In genomic region chr20:44467289-44467883, GRCh38 we compare ENCODE assay signal across 14 cellular contexts. TPM values are rescaled to one million over a fixed set of nuclear protein-coding genes. Genes with fewer than 3 reads are reported as not detected.
DNase-seq lines count a peak whose midpoint lies in the region; ATAC-seq, FAIRE-seq and TF ChIP-seq lines count a peak whose summit lies in the region.
"Had no signal": no experiment of that assay in that cellular context is flagged by ENCODE, and none has a peak within 500 bp of the region (broad histone marks: within the 10 kb centered on the region; RNA-seq: fewer than 3 reads in every experiment).

No MANE protein-coding gene starts in this region.

- no peaks in the 10 kb centered on the region for H3K36me3 ChIP-seq in brain microvascular endothelial cell (replicated peaks)
- no peaks in the 10 kb centered on the region for H3K36me3 ChIP-seq in left ventricle myocardium inferior
- H3K36me3 ChIP-seq in ovary = no peaks in the 10 kb centered on the region
- H3K36me3 ChIP-seq: transverse colon had no signal

- no peak for TF ChIP-seq RAD21 in A549 (conservative IDR thresholded peaks at IDR 0.05 in 1 of 2, IDR thresholded peaks at IDR 0.05 in 1 of 2)

- intact Hi-C loops in left ventricle myocardium inferior (cut with micrococcal nuclease) (no loop called here), ovary (cut with DNase I) (loop anchor here in 1 of 4 donors (10.0 kb wide), 1 partner anchor 253 kb away; the partner anchor contains the start of gene OSER1), head of caudate nucleus (cut with DNase I) (no loop called here)

- CTCF ChIA-PET in A549 (lab: Yijun Ruan, JAX) = interaction anchor here (0.6 to 23.5 kb wide), 10 partner anchors 71 to 351 kb away, joined by 3 to 440 read pairs (median 6); no protein-coding TSS in a partner anchor

- in situ Hi-C loops in brain microvascular endothelial cell (cut with HindIII; ENCODE audit: low pct_ligation_motif_present, low sequenced_read_pairs) = no loop called here

- TF ChIP-seq EP300 in A549 (IDR thresholded peaks at IDR 0.05) = no peak
- TF ChIP-seq EP300 in ovary (IDR thresholded peaks at IDR 0.05) = no peak

- no peaks in the 10 kb centered on the region for H3K9me3 ChIP-seq in A549
- no peaks in the 10 kb centered on the region for H3K9me3 ChIP-seq in left ventricle myocardium inferior (replicated peaks)
- H3K9me3 ChIP-seq in ovary = no peaks in the 10 kb centered on the region
- H3K9me3 ChIP-seq: transverse colon had no signal

- 76% methylated on average over 12 of the region's 12 CpGs for WGBS in A549 (ENCODE audit: missing lambda C conversion rate)
- 35 to 51% (median 41%) methylated on average over 12 of the region's 12 CpGs for WGBS in ovary, 3 donors

- H3K4me2 ChIP-seq in A549 = peak overlapping the region; percentile 6; the same call in 1 of the 3 replicates

- TF ChIP-seq POLR2A in A549 (IDR thresholded peaks at IDR 0.05; ENCODE audit: low read length) (no peak), ovary (IDR thresholded peaks at IDR 0.05) (no peak)

- ATAC-seq in A549 (no peak; a peak in 1 of 6 replicates), HG02885 (IDR thresholded peaks at IDR 0.05; ENCODE audit: poor library complexity, unreplicated experiment) (no peak), GM18502 (IDR thresholded peaks at IDR 0.05; ENCODE audit: poor library complexity, unreplicated experiment) (no peak)

- DNase-seq in A549 (ENCODE audit: low read depth in 1 of 2, low spot score in 1 of 2) = no peak
- peak; percentile 16 for DNase-seq in brain microvascular endothelial cell
- DNase-seq in left ventricle myocardium inferior = peak; percentile 40
- DNase-seq in ovary = peak in 3 of 5 donors; percentile 36 to 75 (median 58)
- no peak for DNase-seq in HT-29 (ENCODE audit: low spot score)
- no peak for DNase-seq in head of caudate nucleus
- DNase-seq: activated CD8-positive, alpha-beta memory T cell treated with anti-CD3 and anti-CD28 coated beads for 24 hours; activated gamma-delta T cell treated with Interleukin-2 at 50 U/mL for 16 hours; NCI-H1436; NCI-H748 treated with DMSO at 0.1 percent for 48 hours; stimulated activated CD4-positive, alpha-beta T cell treated with anti-CD3 and anti-CD28 coated beads, Interleukin-15, amount 100 ng/mL, for 24 hours; transverse colon had no signal

- no peak for FAIRE-seq in A549 (lab: Jason Lieb, UNC)

- POLR2A ChIA-PET in A549 (lab: Yijun Ruan, JAX) = no interaction called here

- H3K27ac ChIP-seq in A549 (peak overlapping the region in 1 of 2 experiments; percentile 65; a peak in 1 of 6 replicates), brain microvascular endothelial cell (no peak overlapping the region), left ventricle myocardium inferior (replicated peaks) (peak overlapping the region; percentile 61), ovary (no peak overlapping the region)
- H3K27ac ChIP-seq: transverse colon had no signal

- TF ChIP-seq CTCF in A549 (IDR thresholded peaks at IDR 0.05) (no peak), brain microvascular endothelial cell (IDR thresholded peaks at IDR 0.05; ENCODE audit: low read depth, low read length, missing control alignments) (no peak), left ventricle myocardium inferior (IDR thresholded peaks at IDR 0.05; ENCODE audit: borderline replicate concordance) (no peak), ovary (IDR thresholded peaks at IDR 0.05) (no peak)

- H3K4me3 ChIP-seq in A549 (no peak overlapping the region), brain microvascular endothelial cell (ENCODE audit: low read depth, low read length) (no peak overlapping the region), left ventricle myocardium inferior (no peak overlapping the region), ovary (no peak overlapping the region)
- H3K4me3 ChIP-seq: transverse colon had no signal

- H3K4me1 ChIP-seq in A549 (peaks cover 9% of the 10 kb centered on the region; the same call in 1 of the 3 replicates), left ventricle myocardium inferior (peaks cover 12% of the 10 kb centered on the region), ovary (ENCODE audit: insufficient read depth) (no peaks in the 10 kb centered on the region)
- H3K4me1 ChIP-seq: transverse colon had no signal

- H3K27me3 ChIP-seq in brain microvascular endothelial cell (replicated peaks) = no peaks in the 10 kb centered on the region
- no peaks in the 10 kb centered on the region for H3K27me3 ChIP-seq in left ventricle myocardium inferior (ENCODE audit: low read depth)
- no peaks in the 10 kb centered on the region for H3K27me3 ChIP-seq in ovary
- H3K27me3 ChIP-seq: transverse colon had no signal

TF ChIP-seq in A549, 52 proteins besides CTCF, POLR2A, EP300 and RAD21:
- no peak for TF ChIP-seq RCOR1 (IDR thresholded peaks at IDR 0.05; ENCODE audit: low read depth, low read length)
- no peak for TF ChIP-seq BHLHE40 (IDR thresholded peaks at IDR 0.05; ENCODE audit: low read depth, low read length)
- TF ChIP-seq, protein P1, sequence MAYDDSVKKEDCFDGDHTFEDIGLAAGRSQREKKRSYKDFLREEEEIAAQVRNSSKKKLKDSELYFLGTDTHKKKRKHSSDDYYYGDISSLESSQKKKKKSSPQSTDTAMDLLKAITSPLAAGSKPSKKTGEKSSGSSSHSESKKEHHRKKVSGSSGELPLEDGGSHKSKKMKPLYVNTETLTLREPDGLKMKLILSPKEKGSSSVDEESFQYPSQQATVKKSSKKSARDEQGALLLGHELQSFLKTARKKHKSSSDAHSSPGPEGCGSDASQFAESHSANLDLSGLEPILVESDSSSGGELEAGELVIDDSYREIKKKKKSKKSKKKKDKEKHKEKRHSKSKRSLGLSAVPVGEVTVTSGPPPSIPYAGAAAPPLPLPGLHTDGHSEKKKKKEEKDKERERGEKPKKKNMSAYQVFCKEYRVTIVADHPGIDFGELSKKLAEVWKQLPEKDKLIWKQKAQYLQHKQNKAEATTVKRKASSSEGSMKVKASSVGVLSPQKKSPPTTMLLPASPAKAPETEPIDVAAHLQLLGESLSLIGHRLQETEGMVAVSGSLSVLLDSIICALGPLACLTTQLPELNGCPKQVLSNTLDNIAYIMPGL (CRISPR knock-in tag; IDR thresholded peaks at IDR 0.05; ENCODE audit: borderline replicate concordance) = no peak
- TF ChIP-seq JUN (IDR thresholded peaks at IDR 0.05) = no peak

RNA-seq across cellular contexts. Expression of gene TTPAL, which starts 8.3 kb away (rescaled TPM):
- polyA plus RNA-seq in A549 (2011; rRNA removed) (9.2 and 11.0 TPM in 2 replicates), A549 (2017; fragmentation: RNase III; extraction: RNeasy Plus Mini Kit Qiagen cat#74134 plus additional on column Dnase treatment) (9.1 to 9.3 TPM (median 9.3 TPM) in 3 replicates), ovary (1 to 10 TPM; 3.1 to 7.4 TPM)
- 4.6 and 6.0 TPM in 2 replicates for polyA plus RNA-seq in A549 (2012; cell fraction: cytosol; rRNA removed)
- 8.5 and 9.9 TPM in 2 replicates for polyA plus RNA-seq in A549 (2012; cell fraction: nucleus; rRNA removed)
- polyA minus RNA-seq in A549 (2011; rRNA and poly(A)+ RNA removed) = 18.8 and 20.5 TPM in 2 replicates
- total RNA-seq in left ventricle myocardium inferior (4.5 TPM), ovary (10 to 100 TPM in 6 of 7 donors, 1 to 10 TPM in 1; 5.6 to 25.1 (median 12.4) TPM)
- 4.7 and 4.8 TPM in 2 replicates for total RNA-seq in HT-29 (2014; rRNA removed; shearing (Covaris generic))

RNA-seq across cellular contexts. Expression of gene SERINC3, which starts 54.5 kb away (rescaled TPM):
- polyA plus RNA-seq in A549 (2011; rRNA removed) (159 and 173 TPM in 2 replicates), A549 (2017; fragmentation: RNase III; extraction: RNeasy Plus Mini Kit Qiagen cat#74134 plus additional on column Dnase treatment) (57.4 to 65.0 TPM (median 62.9 TPM) in 3 replicates), ovary (100 to 1,000 TPM in 1 of 2 donors, 10 to 100 TPM in 1; 69.4 to 171 TPM)
- 64.4 and 79.5 TPM in 2 replicates for polyA plus RNA-seq in A549 (2012; cell fraction: cytosol; rRNA removed)
- polyA plus RNA-seq in A549 (2012; cell fraction: nucleus; rRNA removed) = 63.6 and 65.8 TPM in 2 replicates
- 246 and 308 TPM in 2 replicates for polyA minus RNA-seq in A549 (2011; rRNA and poly(A)+ RNA removed)
- total RNA-seq in left ventricle myocardium inferior (88.4 TPM), ovary (100 to 1,000 TPM in 1 of 7 donors, 10 to 100 TPM in 6; 52.1 to 113 (median 90.1) TPM)
- total RNA-seq in HT-29 (2014; rRNA removed; shearing (Covaris generic)) = 61.4 and 74.3 TPM in 2 replicates

Comparison
In these comparisons a context has a peak if more than half of its experiments do, and no peak if none do; other contexts are left out.
1. DNase-seq: peak in brain microvascular endothelial cell (single experiment), left ventricle myocardium inferior (single experiment) and ovary (3 of 5); none in A549 (0 of 2), HT-29 (single experiment) and head of caudate nucleus (0 of 42).